Comparison of ENCODE assay signal across 18 cellular contexts in genomic region chr5:61230492-61230891, GRCh38.
DNase-seq lines count a peak whose midpoint lies in the region; ATAC-seq, FAIRE-seq and TF ChIP-seq lines count a peak whose summit lies in the region.
"Had no signal": no experiment of that assay in that cellular context is flagged by ENCODE, and none has a peak within 500 bp of the region (broad histone marks: within the 10 kb centered on the region; RNA-seq: fewer than 3 reads in every experiment).

No MANE protein-coding gene starts in this region.

- no peak overlapping the region for H2BK12ac ChIP-seq in H1 (ENCODE audit: low read depth, low read length)

- TF ChIP-seq CTCF in HEK293 (tag by site-specific recombination; IDR thresholded peaks at IDR 0.05) (no peak), IMR-90 (conservative IDR thresholded peaks at IDR 0.05; ENCODE audit: low read depth, low read length) (no peak), H1 (IDR thresholded peaks at IDR 0.05; ENCODE audit: control extremely low read depth in 1 of 3, insufficient read depth in 1 of 3, low read depth in 1 of 3, low read length in 3 of 3) (no peak)

- H4K8ac ChIP-seq in IMR-90 (ENCODE audit: low read depth in 2 of 2, low read length in 2 of 2) (no peak overlapping the region), H1 (ENCODE audit: extremely low read depth, insufficient read depth, low read length) (no peak overlapping the region)

- TF ChIP-seq RAD21 in IMR-90 (IDR thresholded peaks at IDR 0.05; ENCODE audit: low read length) (no peak), H1 (IDR thresholded peaks at IDR 0.05 in 1 of 2, conservative IDR thresholded peaks at IDR 0.05 in 1 of 2; ENCODE audit: low read depth in 2 of 2, low read length in 2 of 2) (no peak)

- no TSS peak for BruUV-seq in IMR-90 (replicated peaks; lab: Mats Ljungman, UMichigan)

- no peak for DNase-seq in IMR-90
- DNase-seq in H1 (ENCODE audit: low read depth in 1 of 2, low spot score in 2 of 2): no peak
- DNase-seq in urothelium cell line (ENCODE audit: low spot score): no peak
- DNase-seq in cortex of kidney (lab: John Stamatoyannopoulos, UW): no peak
- DNase-seq in activated effector memory CD4-positive, alpha-beta T cell treated with Interleukin-2 at 50 U/mL for 16 hours: no peak
- DNase-seq: C1 segment of cervical spinal cord; Calu3; CD4-positive, alpha-beta memory T cell; COR-L47; DMS53; DMS79 treated with DMSO at 0.1 percent for 48 hours; GF-D8; GM23248; H9 had no signal

- H3K23me2 ChIP-seq in H1 (ENCODE audit: low read depth, low read length): peaks cover 4% of the 10 kb centered on the region; the same call in 1 of the 2 replicates

- no peaks in the 10 kb centered on the region for H3K27me3 ChIP-seq in IMR-90 (ENCODE audit: control insufficient read depth, insufficient read depth, low read length)
- H3K27me3 ChIP-seq in H1 (replicated peaks in 1 of 4; ENCODE audit: control insufficient read depth in 3 of 4, extremely low read depth in 1 of 4, insufficient read depth in 3 of 4, low read length in 3 of 4): no peaks in the 10 kb centered on the region

- POLR2A ChIA-PET in HEK293 (lab: Yijun Ruan, JAX) (no interaction called here), IMR-90 (lab: Charles Lee; ENCODE audit: unreplicated experiment) (no interaction called here), H1 (lab: Charles Lee; ENCODE audit: partially characterized antibody) (no interaction called here)

- no peaks in the 10 kb centered on the region for H3K36me3 ChIP-seq in HEK293 (ENCODE audit: control insufficient read depth in 2 of 2, insufficient read depth in 1 of 2, low read length in 2 of 2)
- no peaks in the 10 kb centered on the region for H3K36me3 ChIP-seq in IMR-90 (ENCODE audit: control insufficient read depth, insufficient read depth, low read length)
- H3K36me3 ChIP-seq in H1 (ENCODE audit: control insufficient read depth in 2 of 4, insufficient read depth in 4 of 4, low read length in 3 of 4): no peaks in the 10 kb centered on the region

- H2BK120ac ChIP-seq in IMR-90 (ENCODE audit: low read depth, low read length): no peak overlapping the region
- no peak overlapping the region for H2BK120ac ChIP-seq in H1 (replicated peaks; ENCODE audit: low read depth, low read length)

- H3K4me1 ChIP-seq in HEK293 (ENCODE audit: control insufficient read depth, insufficient read depth, low read length) (no peaks in the 10 kb centered on the region), IMR-90 (ENCODE audit: control insufficient read depth, insufficient read depth, low read length) (peaks cover 12% of the 10 kb centered on the region; the same call in 1 of the 2 replicates), H1 (replicated peaks in 1 of 4; ENCODE audit: control insufficient read depth in 3 of 4, insufficient read depth in 4 of 4, low read length in 3 of 4) (no peaks in the 10 kb centered on the region)

- H4K91ac ChIP-seq in IMR-90 (ENCODE audit: insufficient read depth, low read depth, low read length): no peak overlapping the region
- peak overlapping the region; percentile 38 for H4K91ac ChIP-seq in H1 (replicated peaks; ENCODE audit: insufficient read length, low read length)

- H2AFZ ChIP-seq in IMR-90 (replicated peaks; ENCODE audit: low read length, poor library complexity) (no peak overlapping the region), H1 (ENCODE audit: low read length) (no peak overlapping the region)
- H2AFZ ChIP-seq: GM23248 had no signal

- intact Hi-C loops in IMR-90 (cut with micrococcal nuclease): no loop called here

- H3K9ac ChIP-seq in IMR-90 (ENCODE audit: low read depth, low read length) (no peak overlapping the region), H1 (replicated peaks in 1 of 4; ENCODE audit: extremely low read depth in 1 of 4, low read depth in 3 of 4, low read length in 3 of 4) (0 out of 7 replicates have a peak overlapping the region, but pooled peaks of 1 of the 4 experiments have one; percentile 21)
- H3K9ac ChIP-seq: GM23248 had no signal

- ATAC-seq in IMR-90 (ENCODE audit: low read depth): no peak
- ATAC-seq in HG03457 (IDR thresholded peaks at IDR 0.05; ENCODE audit: unreplicated experiment): no peak
- ATAC-seq: HCT116 had no signal

- no peak overlapping the region for H3K4me2 ChIP-seq in IMR-90 (ENCODE audit: low read depth, low read length)
- H3K4me2 ChIP-seq in H1 (ENCODE audit: insufficient read depth in 1 of 2, low read depth in 2 of 2, low read length in 2 of 2): no peak overlapping the region

- H3K23ac ChIP-seq in IMR-90 (ENCODE audit: low read depth, low read length) (no peak overlapping the region), H1 (ENCODE audit: insufficient read length) (no peak overlapping the region)

- H3K79me2 ChIP-seq in H1 (ENCODE audit: control insufficient read depth in 1 of 2, insufficient read depth in 2 of 2, low read length in 2 of 2): no peaks in the 10 kb centered on the region

- H2AK5ac ChIP-seq in IMR-90 (ENCODE audit: low read depth, low read length) (peak overlapping the region; percentile 35; the same call in 1 of the 2 replicates), H1 (ENCODE audit: low read depth, low read length) (no peak overlapping the region)

- H4K20me1 ChIP-seq in IMR-90 (ENCODE audit: insufficient read depth, low read length) (no peaks in the 10 kb centered on the region), H1 (replicated peaks in 1 of 2; ENCODE audit: control insufficient read depth in 1 of 2, insufficient read depth in 2 of 2, low read length in 2 of 2) (no peaks in the 10 kb centered on the region)

- dilution Hi-C loops in IMR-90 (cut with HindIII; ENCODE audit: low sequenced_read_pairs, unreplicated experiment): no loop called here

- H3K79me1 ChIP-seq in IMR-90 (ENCODE audit: low read depth in 1 of 2, low read length in 2 of 2) (no peaks in the 10 kb centered on the region), H1 (ENCODE audit: low read depth, low read length) (no peaks in the 10 kb centered on the region)

- FAIRE-seq in H1 (lab: Jason Lieb, UNC): no peak
- peak; percentile 97 for FAIRE-seq in urothelium cell line (lab: Jason Lieb, UNC)
- FAIRE-seq: GM19239 had no signal

- CTCF ChIA-PET in HEK293 (lab: Yijun Ruan, JAX) (no interaction called here), IMR-90 (lab: Yijun Ruan, JAX) (no interaction called here), H1 (lab: Charles Lee; ENCODE audit: partially characterized antibody) (no interaction called here)

- H3K9me3 ChIP-seq in HEK293 (ENCODE audit: control insufficient read depth, insufficient read depth, low read depth, low read length): no peaks in the 10 kb centered on the region
- 0 out of 2 replicates have a peak, but pooled peaks cover 2% of the 10 kb centered on the region for H3K9me3 ChIP-seq in IMR-90 (ENCODE audit: control insufficient read depth, insufficient read depth, low read length)
- H3K9me3 ChIP-seq in H1 (ENCODE audit: insufficient read depth in 2 of 2, low read depth in 1 of 2, low read length in 1 of 2): no peaks in the 10 kb centered on the region

- H3K14ac ChIP-seq in IMR-90 (replicated peaks; ENCODE audit: low read depth, low read length) (no peak overlapping the region), H1 (ENCODE audit: insufficient read length) (no peak overlapping the region)

- 88% methylated on average over 3 of the region's 3 CpGs; no CpG with 5 or more reads in 1 of the 2 experiments for WGBS in IMR-90 (ENCODE audit: extremely low coverage in 2 of 2, insufficient read length in 1 of 2), 2 experiments
- WGBS in H1 (ENCODE audit: extremely low coverage in 1 of 2, insufficient coverage in 1 of 2, insufficient read length in 1 of 2, insufficient replicate concordance in 2 of 2, low coverage in 1 of 2, low lambda C conversion rate in 2 of 2, missing lambda C conversion rate in 1 of 2), 2 experiments: 82% methylated on average over 3 of the region's 3 CpGs; no CpG with 5 or more reads in 1 of the 2 experiments

- TF ChIP-seq POLR2A in IMR-90 (IDR thresholded peaks at IDR 0.05; ENCODE audit: low read depth, low read length): no peak
- TF ChIP-seq POLR2A in H1 (IDR thresholded peaks at IDR 0.05; ENCODE audit: control extremely low read depth in 1 of 2, low read depth in 2 of 2, low read length in 2 of 2): no peak

- H3K4me3 ChIP-seq in HEK293 (ENCODE audit: low read depth, low read length) (no peak overlapping the region), IMR-90 (ENCODE audit: insufficient read depth, low read depth, low read length) (no peak overlapping the region), H1 (ENCODE audit: extremely low read depth in 1 of 4, insufficient read depth in 2 of 4, low read depth in 3 of 4, low read length in 4 of 4) (no peak overlapping the region)
- H3K4me3 ChIP-seq: GM23248 had no signal

- no peak overlapping the region for H2AK9ac ChIP-seq in IMR-90 (replicated peaks; ENCODE audit: low read depth, low read length, poor library complexity)

- H3K27ac ChIP-seq in HEK293 (ENCODE audit: extremely low read depth, low read depth, low read length) (no peak overlapping the region), IMR-90 (ENCODE audit: insufficient read depth, low read length) (no peak overlapping the region), H1 (ENCODE audit: low read depth, low read length) (no peak overlapping the region)
- H3K27ac ChIP-seq: GM23248 had no signal

- H3K18ac ChIP-seq in IMR-90 (ENCODE audit: low read depth, low read length) (no peak overlapping the region), H1 (ENCODE audit: extremely low read depth, low read length) (no peak overlapping the region)

- no peak for TF ChIP-seq EP300 in H1 (IDR thresholded peaks at IDR 0.05; ENCODE audit: borderline replicate concordance in 1 of 2, low read depth in 2 of 2, low read length in 2 of 2)

- H2BK5ac ChIP-seq in IMR-90 (ENCODE audit: low read depth, low read length, poor library complexity, severe bottlenecking) (peak overlapping the region; percentile 51), H1 (ENCODE audit: low read depth, low read length) (no peak overlapping the region)

- H2BK15ac ChIP-seq in IMR-90 (ENCODE audit: low read depth, low read length): no peak overlapping the region
- H2BK15ac ChIP-seq in H1 (ENCODE audit: low read length): no peak overlapping the region

- H4K5ac ChIP-seq in IMR-90 (ENCODE audit: low read depth, low read length) (no peak overlapping the region), H1 (ENCODE audit: insufficient read length, low read depth, low read length) (no peak overlapping the region)

- H3K4ac ChIP-seq in IMR-90 (ENCODE audit: low read depth, low read length): no peak overlapping the region
- no peak overlapping the region for H3K4ac ChIP-seq in H1 (replicated peaks; ENCODE audit: insufficient read length, low read depth, low read length)

- H3K9me1 ChIP-seq in IMR-90 (ENCODE audit: insufficient read depth, low read length): peaks cover 19% of the 10 kb centered on the region; the same call in 1 of the 2 replicates

- H3K56ac ChIP-seq in IMR-90 (ENCODE audit: extremely low read depth, insufficient read depth, low read length) (no peak overlapping the region), H1 (replicated peaks; ENCODE audit: insufficient read length, low read depth, low read length) (peak overlapping the region; percentile 83)

- H2BK20ac ChIP-seq in IMR-90 (ENCODE audit: low read depth, low read length) (no peak overlapping the region), H1 (ENCODE audit: low read length) (no peak overlapping the region)

- in situ Hi-C loops in IMR-90 (cut with MboI; ENCODE audit: low sequenced_read_pairs): no loop called here

TF ChIP-seq in IMR-90, 13 proteins besides CTCF, POLR2A, EP300 and RAD21 (continues in another document):
- no peak for TF ChIP-seq RCOR1 (IDR thresholded peaks at IDR 0.05; ENCODE audit: insufficient replicate concordance, low read length)
